23 cellular contexts compared by ENCODE assay signal in the genomic region with DNA sequence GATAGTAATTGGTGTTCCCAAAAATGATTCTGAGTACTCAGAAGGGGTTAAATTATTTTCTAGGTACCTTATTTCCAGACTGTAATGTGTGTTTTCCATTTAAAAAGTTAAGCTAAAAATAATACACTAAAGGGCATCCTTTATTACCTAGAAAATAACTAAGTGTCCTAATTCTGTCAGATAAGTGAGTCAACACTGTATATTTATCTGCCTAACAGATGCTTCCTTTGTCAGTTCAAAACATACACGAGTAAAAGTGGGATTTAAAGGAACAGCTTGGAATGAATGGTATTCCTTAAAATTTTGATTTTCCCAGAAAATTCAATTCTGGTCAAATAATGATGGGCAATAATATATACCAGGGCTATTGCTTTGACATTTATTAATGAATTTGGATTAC.
"Had no signal": no experiment of that assay in that cellular context is flagged by ENCODE, and none has a peak within 500 bp of the region (broad histone marks: within the 10 kb centered on the region; RNA-seq: fewer than 3 reads in every experiment).

No MANE protein-coding gene starts in this region.

- H2AFZ ChIP-seq: parathyroid adenoma had no signal

- H3K36me3 ChIP-seq: colonic mucosa, heart left ventricle, right lobe of liver, tibial nerve, upper lobe of right lung, vagina had no signal

- H3K9me3 ChIP-seq: colonic mucosa, psoas muscle, right lobe of liver, testis, upper lobe of right lung, vagina had no signal

- H3K36me3 Mint-ChIP-seq: memory B cell; stimulated activated naive B cell treated with anti-CD40 and anti-IgM and Interleukin-4, amounts not matched to agents 10 μg/mL and 1 μg/mL and 100 μg/mL, for 72 hours had no signal

- H3K27ac Mint-ChIP-seq: memory B cell; mesothelial cell of epicardium; natural killer cell treated with Interleukin-12 subunit alpha and Interleukin-12 subunit beta and Interleukin-15 and Interleukin-18, amount 100 ng/mL, for 72 hours; stimulated activated naive B cell treated with anti-CD40 and anti-IgM and Interleukin-4, amounts not matched to agents 10 μg/mL and 1 μg/mL and 100 μg/mL, for 72 hours; stimulated activated naive CD8-positive, alpha-beta T cell treated with anti-CD3 and anti-CD28 coated beads, Interleukin-15, amount 100 ng/mL, for 72 hours had no signal

- H3K9me3 Mint-ChIP-seq: endodermal cell had no signal

- H3K4me3 Mint-ChIP-seq: endodermal cell; memory B cell; mesothelial cell of epicardium; natural killer cell treated with Interleukin-12 subunit alpha and Interleukin-12 subunit beta and Interleukin-15 and Interleukin-18, amount 100 ng/mL, for 72 hours; stimulated activated naive B cell treated with anti-CD40 and anti-IgM and Interleukin-4, amounts not matched to agents 10 μg/mL and 1 μg/mL and 100 μg/mL, for 72 hours; stimulated activated naive CD8-positive, alpha-beta T cell treated with anti-CD3 and anti-CD28 coated beads, Interleukin-15, amount 100 ng/mL, for 72 hours had no signal

- DNase-seq: colonic mucosa; dermis blood vessel endothelial cell; effector CD4-positive, alpha-beta T cell; endodermal cell; heart left ventricle; hippocampal formation; kidney glomerular epithelial cell; occipital lobe; psoas muscle; retina; right lobe of liver; stimulated activated CD4-positive, alpha-beta T cell treated with anti-CD3 and anti-CD28 coated beads, Interleukin-2, amount 100 ng/mL, for 24 hours; stimulated activated CD4-positive, alpha-beta T cell treated with anti-CD3 and anti-CD28 coated beads, Interleukin-4, amount 100 ng/mL, for 4 hours; stimulated activated naive B cell treated with anti-CD40 and anti-IgM and Interleukin-4, amounts not matched to agents 10 μg/mL and 1 μg/mL and 100 μg/mL, for 72 hours; stimulated activated naive CD8-positive, alpha-beta T cell treated with anti-CD3 and anti-CD28 coated beads, Interleukin-15, amount 100 ng/mL, for 72 hours; testis; upper lobe of right lung had no signal

- H3K27ac ChIP-seq: colonic mucosa, heart left ventricle, parathyroid adenoma, psoas muscle, right lobe of liver, testis, tibial nerve, upper lobe of right lung, vagina had no signal

- H3K9ac ChIP-seq: parathyroid adenoma had no signal

- H3K4me1 Mint-ChIP-seq: memory B cell; stimulated activated naive B cell treated with anti-CD40 and anti-IgM and Interleukin-4, amounts not matched to agents 10 μg/mL and 1 μg/mL and 100 μg/mL, for 72 hours; stimulated activated naive CD8-positive, alpha-beta T cell treated with anti-CD3 and anti-CD28 coated beads, Interleukin-15, amount 100 ng/mL, for 72 hours had no signal

- H3K79me2 ChIP-seq: parathyroid adenoma had no signal

- H3K4me1 ChIP-seq: colonic mucosa, heart left ventricle, parathyroid adenoma, psoas muscle, right lobe of liver, testis, tibial nerve, upper lobe of right lung, vagina had no signal

- H3K4me3 ChIP-seq: colonic mucosa, heart left ventricle, psoas muscle, right lobe of liver, testis, tibial nerve, upper lobe of right lung, vagina had no signal

- H3K27me3 ChIP-seq: colonic mucosa, heart left ventricle, right lobe of liver, testis, tibial nerve, upper lobe of right lung, vagina had no signal
